8 cellular contexts compared by ENCODE assay signal in genomic region chr2:208266641-208267335, GRCh38. TPM values are rescaled to one million over a fixed set of nuclear protein-coding genes. Genes with fewer than 3 reads are reported as not detected.
DNase-seq lines count a peak whose midpoint lies in the region; ATAC-seq and TF ChIP-seq lines count a peak whose summit lies in the region.

No MANE protein-coding gene starts in this region.

- H3K27ac Mint-ChIP-seq in CD4-positive, alpha-beta memory T cell = peak overlapping the region; percentile 86 to 97 (median 95)
- H3K27ac Mint-ChIP-seq in naive B cell = peak overlapping the region; percentile 95 to 99 (median 98)

- H3K4me1 Mint-ChIP-seq in CD4-positive, alpha-beta memory T cell = peaks cover 29 to 67% (median 43%) of the 10 kb centered on the region in 4 donors
- H3K4me1 Mint-ChIP-seq in naive B cell = peaks cover 47 to 61% (median 55%) of the 10 kb centered on the region in 3 donors

- H3K4me3 Mint-ChIP-seq in CD4-positive, alpha-beta memory T cell = peak overlapping the region; percentile 92 to 99 (median 96)
- H3K4me3 Mint-ChIP-seq in naive B cell = peak overlapping the region; percentile 92 to 99 (median 98)

- H3K27me3 Mint-ChIP-seq in CD4-positive, alpha-beta memory T cell = no peaks in the 10 kb centered on the region
- no peaks in the 10 kb centered on the region for H3K27me3 Mint-ChIP-seq in naive B cell

- intact Hi-C loops in CD4-positive, alpha-beta memory T cell (cut with micrococcal nuclease) = loop anchor here (1.0 to 10.0 kb wide), 6 partner anchors 12 to 1736 kb away; partner anchors contain the start of genes CCNYL1, FASTKD2, KLF7 and MDH1B

- POLR2A ChIA-PET in CD4-positive, alpha-beta memory T cell (lab: Charles Lee; ENCODE audit: partially characterized antibody) = interaction anchor here (0.6 to 3.9 kb wide), 9 partner anchors 8 to 1100 kb away, joined by 3 to 94 read pairs (median 4); partner anchors contain the start of genes CREB1, IDH1, METTL21A and PLEKHM3

- peak overlapping the region; percentile 47 to 95 for H3K4me3 ChIP-seq in CD4-positive, alpha-beta memory T cell (ENCODE audit: low read length in 2 of 2)
- H3K4me3 ChIP-seq in LNCaP clone FGC (ENCODE audit: low read depth, low read length) = peak overlapping the region; percentile 88

- no peak for TF ChIP-seq CTCF in LNCaP clone FGC (IDR thresholded peaks at IDR 0.05; ENCODE audit: control insufficient read depth, extremely low read depth, insufficient read depth)

- H3K27me3 ChIP-seq in CD4-positive, alpha-beta memory T cell (ENCODE audit: insufficient read depth, low read length) = no peaks in the 10 kb centered on the region

- peaks cover 6% of the 10 kb centered on the region for H3K36me3 ChIP-seq in CD4-positive, alpha-beta memory T cell (ENCODE audit: insufficient read depth, low read length)

- ATAC-seq in GM21423 (IDR thresholded peaks at IDR 0.05; ENCODE audit: unreplicated experiment) (peak; percentile 1), naive B cell (ENCODE audit: low read depth in 2 of 2) (no peak), GM18520 (IDR thresholded peaks at IDR 0.05; ENCODE audit: unreplicated experiment) (no peak)

- peaks cover 46% of the 10 kb centered on the region for H3K4me1 ChIP-seq in CD4-positive, alpha-beta memory T cell (ENCODE audit: insufficient read depth, low read length)

- no peaks in the 10 kb centered on the region for H3K9me3 Mint-ChIP-seq in CD4-positive, alpha-beta memory T cell
- no peaks in the 10 kb centered on the region for H3K9me3 Mint-ChIP-seq in naive B cell

- DNase-seq in CD4-positive, alpha-beta memory T cell = peak in 2 of 5 donors; percentile 0 to 12
- no peak for DNase-seq in LNCaP clone FGC (ENCODE audit: low read depth)
- no peak for DNase-seq in naive B cell
- DNase-seq in islet precursor cell = no peak
- no peak for DNase-seq in iPS-NIHi11 (ENCODE audit: low spot score)

- peak overlapping the region; percentile 75 for H3K27ac ChIP-seq in CD4-positive, alpha-beta memory T cell (ENCODE audit: low read depth, low read length)
- peak overlapping the region; percentile 66 for H3K27ac ChIP-seq in cingulate gyrus (ENCODE audit: low read depth, low read length)

- peaks cover 9 to 23% of the 10 kb centered on the region in 2 donors for H3K36me3 Mint-ChIP-seq in CD4-positive, alpha-beta memory T cell
- H3K36me3 Mint-ChIP-seq in naive B cell = peaks cover 0 to 9% of the 10 kb centered on the region in 2 donors

- CTCF ChIA-PET in CD4-positive, alpha-beta memory T cell (lab: Charles Lee; ENCODE audit: partially characterized antibody) = interaction anchor here (0.8 to 12.4 kb wide), 6 partner anchors 9 to 91 kb away, joined by 3 to 138 read pairs (median 4); partner anchors contain the start of gene IDH1

- no peaks in the 10 kb centered on the region for H3K9me3 ChIP-seq in CD4-positive, alpha-beta memory T cell (ENCODE audit: control insufficient read depth in 1 of 2, low read length in 2 of 2)

RNA-seq across cellular contexts. Expression of gene PIKFYVE, which starts 0.7 kb away (rescaled TPM):
- total RNA-seq in CD4-positive, alpha-beta memory T cell = 10 to 100 TPM; 44.5 to 45.8 TPM
- polyA plus RNA-seq in CD4-positive, alpha-beta memory T cell = 1 to 10 TPM; 3.3 to 8.3 TPM
- 10 to 100 TPM in 5 of 6 donors, 1 to 10 TPM in 1; 3.6 to 16.8 (median 13.9) TPM for polyA plus RNA-seq in naive B cell (ENCODE audit: low read depth in 6 of 6)

RNA-seq across cellular contexts. Expression of gene IDH1, which starts 11.9 kb away (rescaled TPM):
- total RNA-seq in CD4-positive, alpha-beta memory T cell = 10 to 100 TPM; 25.6 to 25.9 TPM
- 1 to 10 TPM; 5.9 to 6.1 TPM for polyA plus RNA-seq in CD4-positive, alpha-beta memory T cell
- polyA plus RNA-seq in naive B cell (ENCODE audit: low read depth in 6 of 6) = 10 to 100 TPM in 2 of 6 donors, 1 to 10 TPM in 4; 6.7 to 10.6 (median 8.7) TPM
